ENCODE assay signal across 1 cellular context in genomic region chr17:64778102-64778366, GRCh38.
TF ChIP-seq lines count a peak whose summit lies in the region.

No MANE protein-coding gene starts in this region.

TF ChIP-seq in HepG2, 621 proteins besides CTCF, POLR2A, EP300 and RAD21 (continued from another document):
- TF ChIP-seq ZNF318 (CRISPR knock-in tag; IDR thresholded peaks at IDR 0.05), result 0 out of 2 replicates have a peak, but pooled peaks have one; percentile 37
- TF ChIP-seq SIN3B (IDR thresholded peaks at IDR 0.05; ENCODE audit: low read length), result no peak
- no peak for TF ChIP-seq CENPX (CRISPR knock-in tag; IDR thresholded peaks at IDR 0.05)
- TF ChIP-seq ZNF724P (CRISPR knock-in tag; IDR thresholded peaks at IDR 0.05; ENCODE audit: borderline replicate concordance), result no peak
